8 cellular contexts compared by ENCODE assay signal in genomic region chr6:12009904-12010634, GRCh38. TPM values are rescaled to one million over a fixed set of nuclear protein-coding genes. Genes with fewer than 3 reads are reported as not detected.
DNase-seq lines count a peak whose midpoint lies in the region; ATAC-seq and TF ChIP-seq lines count a peak whose summit lies in the region.

No MANE protein-coding gene starts in this region.

- peak overlapping the region; percentile 82 for H3K4me3 Mint-ChIP-seq in activated CD8-positive, alpha-beta T cell treated with anti-CD3 and anti-CD28 coated beads, Interleukin-2, amount 10 ng/mL, durations not matched to agents 7 days and 5 days

- H3K36me3 ChIP-seq in A673 (ENCODE audit: insufficient read depth, low read length, poor library complexity, severe bottlenecking) (no peaks in the 10 kb centered on the region), skeletal muscle tissue (ENCODE audit: control insufficient read depth in 3 of 3, insufficient read depth in 3 of 3, low read length in 3 of 3) (no peaks in the 10 kb centered on the region)

- H3K4me1 ChIP-seq in A673 (ENCODE audit: insufficient read depth, low read length, poor library complexity, severe bottlenecking) (peaks cover 17% of the 10 kb centered on the region), skeletal muscle tissue (ENCODE audit: control insufficient read depth in 3 of 3, insufficient read depth in 3 of 3, low read length in 3 of 3) (peaks cover 12 to 28% (median 20%) of the 10 kb centered on the region in 3 donors)

- no TSS peak for BruUV-seq in A673 (replicated peaks; lab: Mats Ljungman, UMichigan)

- H3K9me3 ChIP-seq in A673 (ENCODE audit: low read depth, low read length, poor library complexity, severe bottlenecking) (no peaks in the 10 kb centered on the region), skeletal muscle tissue (ENCODE audit: control insufficient read depth in 3 of 3, low read length in 3 of 3) (no peaks in the 10 kb centered on the region)

- peak overlapping the region; percentile 87 for H3K27ac ChIP-seq in A673 (ENCODE audit: low read depth, low read length, poor library complexity, severe bottlenecking)
- H3K27ac ChIP-seq in skeletal muscle tissue (ENCODE audit: low read depth, low read length): peak overlapping the region; percentile 98

- H3K27ac Mint-ChIP-seq in activated CD8-positive, alpha-beta T cell treated with anti-CD3 and anti-CD28 coated beads, Interleukin-2, amount 10 ng/mL, durations not matched to agents 7 days and 5 days: peak overlapping the region; percentile 95

- H3K36me3 Mint-ChIP-seq in activated CD8-positive, alpha-beta T cell treated with anti-CD3 and anti-CD28 coated beads, Interleukin-2, amount 10 ng/mL, durations not matched to agents 7 days and 5 days (ENCODE audit: low read depth): peaks cover 18% of the 10 kb centered on the region

- H3K9ac ChIP-seq in skeletal muscle tissue (ENCODE audit: low read depth in 1 of 3, low read length in 3 of 3): peak overlapping the region; percentile 92 to 99 (median 92)

- CTCF ChIA-PET in A673 (lab: Charles Lee): no interaction called here
- CTCF ChIA-PET in activated CD8-positive, alpha-beta T cell treated with anti-CD3 and anti-CD28 coated beads, Interleukin-2, amount 10 ng/mL, durations not matched to agents 7 days and 5 days (lab: Charles Lee): interaction anchor here (0.6 to 1.3 kb wide), 6 partner anchors 21 to 752 kb away, joined by 3 to 4 read pairs (median 3); no protein-coding TSS in a partner anchor

- in situ Hi-C loops in GM13977 (cut with MboI; ENCODE audit: low pct_unique_long_range_greater_than_20kb, low sequenced_read_pairs, unreplicated experiment): no loop called here

- TF ChIP-seq CTCF in A673 (conservative IDR thresholded peaks at IDR 0.05; ENCODE audit: low read depth, low read length) (no peak), GM13977 (IDR thresholded peaks at IDR 0.05; ENCODE audit: extremely low read depth, insufficient read depth, missing control alignments) (no peak)

- H3K4me3 ChIP-seq in A673 (ENCODE audit: low read depth, low read length, poor library complexity, severe bottlenecking): peak overlapping the region; percentile 82
- peak overlapping the region; percentile 79 to 86 (median 80) for H3K4me3 ChIP-seq in skeletal muscle tissue (ENCODE audit: low read length in 3 of 3)

- intact Hi-C loops in A673 (cut with micrococcal nuclease; ENCODE audit: unreplicated experiment): no loop called here

- DNase-seq in A673 (ENCODE audit: low spot score): peak; percentile 20
- peak; percentile 23 for DNase-seq in GM13977 (ENCODE audit: low spot score)
- no peak for DNase-seq in activated CD8-positive, alpha-beta T cell treated with anti-CD3 and anti-CD28 coated beads, Interleukin-2, amount 10 ng/mL, durations not matched to agents 7 days and 5 days
- peak; percentile 69 for DNase-seq in hepatic stellate cell (ENCODE audit: low spot score)
- no peak for DNase-seq in stimulated activated CD4-positive, alpha-beta T cell treated with anti-CD3 and anti-CD28 coated beads, Interleukin-4, amount 100 ng/mL, for 24 hours
- DNase-seq in SK-N-DZ (ENCODE audit: low spot score): no peak

- no peak for ATAC-seq in activated CD8-positive, alpha-beta T cell treated with anti-CD3 and anti-CD28 coated beads, Interleukin-2, amount 10 ng/mL, durations not matched to agents 7 days and 5 days
- no peak for ATAC-seq in HG03521 (IDR thresholded peaks at IDR 0.05; ENCODE audit: unreplicated experiment)

- H3K9me3 Mint-ChIP-seq in activated CD8-positive, alpha-beta T cell treated with anti-CD3 and anti-CD28 coated beads, Interleukin-2, amount 10 ng/mL, durations not matched to agents 7 days and 5 days (ENCODE audit: insufficient read depth): no peaks in the 10 kb centered on the region

- H3K4me1 Mint-ChIP-seq in activated CD8-positive, alpha-beta T cell treated with anti-CD3 and anti-CD28 coated beads, Interleukin-2, amount 10 ng/mL, durations not matched to agents 7 days and 5 days (ENCODE audit: low read depth): peaks cover 36% of the 10 kb centered on the region

- H3K27me3 Mint-ChIP-seq in activated CD8-positive, alpha-beta T cell treated with anti-CD3 and anti-CD28 coated beads, Interleukin-2, amount 10 ng/mL, durations not matched to agents 7 days and 5 days (ENCODE audit: low read depth): no peaks in the 10 kb centered on the region

- no peaks in the 10 kb centered on the region for H3K27me3 ChIP-seq in A673 (replicated peaks; ENCODE audit: insufficient read depth, low read depth, low read length, poor library complexity)
- no peaks in the 10 kb centered on the region for H3K27me3 ChIP-seq in skeletal muscle tissue (ENCODE audit: control insufficient read depth in 3 of 3, insufficient read depth in 3 of 3, low read length in 3 of 3)

- POLR2A ChIA-PET in A673 (lab: Charles Lee; ENCODE audit: low non-redundant PET): no interaction called here
- POLR2A ChIA-PET in activated CD8-positive, alpha-beta T cell treated with anti-CD3 and anti-CD28 coated beads, Interleukin-2, amount 10 ng/mL, durations not matched to agents 7 days and 5 days (lab: Charles Lee): interaction anchor here (0.7 to 3.2 kb wide), 13 partner anchors 23 to 948 kb away, joined by 3 to 22 read pairs (median 3); no protein-coding TSS in a partner anchor

RNA-seq across cellular contexts. Expression of gene HIVEP1, which starts 2.0 kb away (rescaled TPM):
- total RNA-seq in A673 (2021) (18.5 and 21.5 TPM in 2 replicates), skeletal muscle tissue (19.8 TPM)
- 10 to 100 TPM; 21.2 to 21.4 TPM for total RNA-seq in activated CD8-positive, alpha-beta T cell treated with anti-CD3 and anti-CD28 coated beads, Interleukin-2, amount 10 ng/mL, durations not matched to agents 7 days and 5 days
- polyA plus RNA-seq in SK-N-DZ (2014; cell fraction: cytosol; rRNA removed): 3.0 and 4.0 TPM in 2 replicates
- polyA plus RNA-seq in SK-N-DZ (2014; cell fraction: nucleus; rRNA removed): 2.9 and 3.2 TPM in 2 replicates

Comparison
In these comparisons a context has a peak if more than half of its experiments do, and no peak if none do; other contexts are left out.
1. DNase-seq: peak in A673 (single experiment), GM13977 (single experiment) and hepatic stellate cell (single experiment); none in activated CD8-positive, alpha-beta T cell treated with anti-CD3 and anti-CD28 coated beads, Interleukin-2, amount 10 ng/mL, durations not matched to agents 7 days and 5 days (single experiment), stimulated activated CD4-positive, alpha-beta T cell treated with anti-CD3 and anti-CD28 coated beads, Interleukin-4, amount 100 ng/mL, for 24 hours (single experiment) and SK-N-DZ (single experiment).